In the genomic region with DNA sequence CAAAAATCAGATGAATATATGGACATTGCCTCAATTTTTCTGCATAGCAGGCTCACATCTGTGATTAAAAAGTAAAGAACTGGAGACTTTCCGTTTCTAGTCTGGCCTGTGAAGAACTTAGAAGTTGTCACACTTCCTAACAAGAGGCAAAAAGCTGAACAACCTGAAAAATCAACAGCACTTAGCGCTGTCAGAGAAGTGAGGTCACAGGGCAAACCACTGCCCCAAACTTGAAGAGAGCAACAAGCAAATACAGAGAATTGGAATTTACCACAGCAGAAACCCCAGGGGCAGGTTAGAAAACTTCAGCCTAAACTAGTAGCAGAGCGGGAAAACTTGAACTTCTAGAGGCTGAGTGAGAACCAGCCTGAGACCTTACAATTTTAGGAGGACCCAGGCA, we compare ENCODE assay signal across 29 cellular contexts. TPM values are rescaled to one million over a fixed set of nuclear protein-coding genes. Genes with fewer than 3 reads are reported as not detected.
DNase-seq lines count a peak whose midpoint lies in the region; ATAC-seq and TF ChIP-seq lines count a peak whose summit lies in the region.
"Had no signal": no experiment of that assay in that cellular context is flagged by ENCODE, and none has a peak within 500 bp of the region (broad histone marks: within the 10 kb centered on the region; RNA-seq: fewer than 3 reads in every experiment).

No MANE protein-coding gene starts in this region.

- no peak overlapping the region for H4K91ac ChIP-seq in trophoblast cell (ENCODE audit: low read depth, low read length)

- H3K23ac ChIP-seq in trophoblast cell (ENCODE audit: low read length): no peak overlapping the region

- no peak overlapping the region for H4K12ac ChIP-seq in trophoblast cell (ENCODE audit: low read depth, low read length)

- H3K27me3 ChIP-seq in fibroblast of lung (ENCODE audit: control insufficient read depth, insufficient read depth, low read length): no peaks in the 10 kb centered on the region
- H3K27me3 ChIP-seq in trophoblast cell (ENCODE audit: insufficient read depth, low read length): no peaks in the 10 kb centered on the region
- H3K27me3 ChIP-seq: BLaER1 treated with 17β-estradiol and CSF1 and Interleukin-3, amounts not matched to agents 10 nM and 100 nM; esophagus squamous epithelium; SJSA1; vagina had no signal

- H2BK12ac ChIP-seq in trophoblast cell (ENCODE audit: low read length): no peak overlapping the region

- H4K20me1 ChIP-seq in fibroblast of lung (ENCODE audit: control insufficient read depth, extremely low read depth, insufficient read depth, low read length): no peaks in the 10 kb centered on the region
- H4K20me1 ChIP-seq: BLaER1 treated with 17β-estradiol and CSF1 and Interleukin-3, amounts not matched to agents 10 nM and 100 nM had no signal

- H2BK5ac ChIP-seq in trophoblast cell (ENCODE audit: low read depth, low read length, poor library complexity): peak overlapping the region; percentile 74

- H3K4me2 ChIP-seq in fibroblast of lung (ENCODE audit: extremely low read depth, insufficient read depth, low read length) (no peak overlapping the region), trophoblast cell (ENCODE audit: low read length) (peak overlapping the region; percentile 24)
- H3K4me2 ChIP-seq: BLaER1 treated with 17β-estradiol and CSF1 and Interleukin-3, amounts not matched to agents 10 nM and 100 nM had no signal

- H3K9me3 ChIP-seq in fibroblast of lung (ENCODE audit: control insufficient read depth, insufficient read depth, low read depth, low read length): no peaks in the 10 kb centered on the region
- H3K9me3 ChIP-seq in trophoblast cell (ENCODE audit: insufficient read depth, low read depth, low read length): no peaks in the 10 kb centered on the region
- H3K9me3 ChIP-seq: esophagus squamous epithelium, prostate gland, SJSA1, vagina had no signal

- H2AFZ ChIP-seq in fibroblast of lung (ENCODE audit: low read length) (no peak overlapping the region), trophoblast cell (ENCODE audit: insufficient read depth, low read length, poor library complexity) (no peak overlapping the region)

- no peak overlapping the region for H3K14ac ChIP-seq in trophoblast cell (ENCODE audit: low read length)

- WGBS in trophoblast cell (ENCODE audit: extremely low coverage, insufficient coverage, insufficient read length): no CpG with 5 or more reads among the region's 3 CpGs

- no peaks in the 10 kb centered on the region for H3K4me1 ChIP-seq in fibroblast of lung (ENCODE audit: control insufficient read depth, extremely low read depth, insufficient read depth, low read length)
- peaks cover 2 to 5% of the 10 kb centered on the region in 2 experiments for H3K4me1 ChIP-seq in trophoblast cell (ENCODE audit: control insufficient read depth in 1 of 2, insufficient read depth in 2 of 2, low read length in 2 of 2)
- H3K4me1 ChIP-seq: prostate gland, vagina had no signal

- H3K4me3 ChIP-seq in fibroblast of lung (replicated peaks in 1 of 4; ENCODE audit: control extremely low read depth in 1 of 4, insufficient read depth in 1 of 4, low read depth in 3 of 4, low read length in 4 of 4) (no peak overlapping the region), trophoblast cell (ENCODE audit: low read depth, low read length) (no peak overlapping the region)
- H3K4me3 ChIP-seq: BLaER1 treated with 17β-estradiol and CSF1 and Interleukin-3, amounts not matched to agents 10 nM and 100 nM; esophagus squamous epithelium; GM23248; prostate gland; SJSA1; vagina had no signal

- peak overlapping the region; percentile 41 for H2BK120ac ChIP-seq in trophoblast cell (ENCODE audit: insufficient read depth, low read length, poor library complexity)

- no peak overlapping the region for H2AK5ac ChIP-seq in trophoblast cell (ENCODE audit: low read length)

- H3K18ac ChIP-seq in trophoblast cell (ENCODE audit: low read length): no peak overlapping the region

- no peak overlapping the region for H3K4ac ChIP-seq in trophoblast cell (ENCODE audit: low read depth, low read length)

- H3K36me3 ChIP-seq in fibroblast of lung (ENCODE audit: control insufficient read depth, insufficient read depth, low read length) (no peaks in the 10 kb centered on the region), trophoblast cell (ENCODE audit: control insufficient read depth in 1 of 2, insufficient read depth in 2 of 2, low read length in 2 of 2) (no peaks in the 10 kb centered on the region)
- H3K36me3 ChIP-seq: BLaER1 treated with 17β-estradiol and CSF1 and Interleukin-3, amounts not matched to agents 10 nM and 100 nM; esophagus squamous epithelium; prostate gland; SJSA1; vagina had no signal

- no peak for TF ChIP-seq CTCF in fibroblast of lung (conservative IDR thresholded peaks at IDR 0.05 in 1 of 2, IDR thresholded peaks at IDR 0.05 in 1 of 2; ENCODE audit: low read depth in 1 of 2, low read length in 2 of 2)

- H3K79me2 ChIP-seq in fibroblast of lung (ENCODE audit: control insufficient read depth, insufficient read depth, low read length) (no peaks in the 10 kb centered on the region), trophoblast cell (ENCODE audit: control insufficient read depth, insufficient read depth, low read length, poor library complexity) (no peaks in the 10 kb centered on the region)

- DNase-seq in ELF-1 (ENCODE audit: low read depth, low spot score) (peak; percentile 50), RPMI7951 (ENCODE audit: low read depth) (peak; percentile 41), fibroblast of lung (ENCODE audit: low read depth in 2 of 2) (peak; percentile 14 to 68), trophoblast cell (no peak), kidney tubule cell (ENCODE audit: low spot score) (no peak), NCI-H1105 (lab: John Stamatoyannopoulos, UW) (no peak)
- DNase-seq: ACHN; activated CD4-positive, alpha-beta T cell treated with anti-CD3 and anti-CD28 coated beads, Interleukin-2, amount 50 U/mL, for 4 hours; activated T-cell treated with anti-CD3 and anti-CD28 coated beads for 4 hours; aorta; effector memory CD4-positive, alpha-beta T cell; esophagus squamous epithelium; NCI-H1694; stimulated activated CD4-positive, alpha-beta T cell treated with anti-CD3 and anti-CD28 coated beads, Interleukin-4, amount 100 ng/mL, for 1 hour had no signal

- H4K8ac ChIP-seq in trophoblast cell (ENCODE audit: low read depth, low read length): no peak overlapping the region

- H3K79me1 ChIP-seq in trophoblast cell (ENCODE audit: low read length): peaks cover 6% of the 10 kb centered on the region

- H3K9ac ChIP-seq in fibroblast of lung (ENCODE audit: insufficient read depth, low read length) (no peak overlapping the region), trophoblast cell (ENCODE audit: low read length) (no peak overlapping the region)
- H3K9ac ChIP-seq: BLaER1 treated with 17β-estradiol and CSF1 and Interleukin-3, amounts not matched to agents 10 nM and 100 nM; GM23248 had no signal

- H3K27ac ChIP-seq in fibroblast of lung (ENCODE audit: insufficient read depth, low read length) (no peak overlapping the region), trophoblast cell (ENCODE audit: low read depth, low read length) (peak overlapping the region; percentile 58)
- H3K27ac ChIP-seq: BLaER1 treated with 17β-estradiol and CSF1 and Interleukin-3, amounts not matched to agents 10 nM and 100 nM; esophagus squamous epithelium; GM23248; prostate gland; SJSA1; vagina; VCaP had no signal

- ATAC-seq in GM18867 (IDR thresholded peaks at IDR 0.05; ENCODE audit: unreplicated experiment) (no peak), HG03354 (IDR thresholded peaks at IDR 0.05; ENCODE audit: poor library complexity, severe bottlenecking, unreplicated experiment) (no peak)
- ATAC-seq: left lobe of liver, Panc1 had no signal

RNA-seq across cellular contexts. Expression of gene CCDC54, which starts 38.9 kb away (rescaled TPM):
- total RNA-seq in RPMI7951 (2014; rRNA removed; shearing (Covaris generic)): not detected in 2 replicates
- total RNA-seq in fibroblast of lung: not detected in 2 replicates
- polyA plus RNA-seq in fibroblast of lung: not detected in 2 replicates
- 0.17 TPM in 1 of 2 replicates, not detected in the other for polyA plus RNA-seq in fibroblast of lung (2012)
- polyA minus RNA-seq in fibroblast of lung (ENCODE audit: low replicate concordance): not detected in 2 replicates
- not detected in 2 replicates for polyA plus RNA-seq in trophoblast cell (2013)
- total RNA-seq: aorta; chondrocyte; esophagus squamous epithelium; G401; GM23248; left lobe of liver; mucosa of gallbladder; SJSA1; skeletal muscle tissue; T-helper 1 cell treated with Interleukin-12 subunit alpha and Interleukin-12 subunit beta and Interleukin-4 antibody, amounts not matched to agents 30 ng/mL and 1 ng/mL, for 36 hours; vagina had no signal
- polyA plus RNA-seq: aorta had no signal

Comparison
In these comparisons a context has a peak if more than half of its experiments do, and no peak if none do; other contexts are left out.
1. DNase-seq: peak in ELF-1 (single experiment), RPMI7951 (single experiment) and fibroblast of lung (2 of 2); none in trophoblast cell (0 of 2), kidney tubule cell (single experiment) and NCI-H1105 (single experiment).